9 cellular contexts compared by ENCODE assay signal in genomic region chr3:55486857-55487375, GRCh38. TPM values are rescaled to one million over a fixed set of nuclear protein-coding genes. Genes with fewer than 3 reads are reported as not detected.
A peak's percentile ranks its signal among the peaks of the same experiment; 100 is the strongest.
DNase-seq lines count a peak whose midpoint lies in the region; ATAC-seq and TF ChIP-seq lines count a peak whose summit lies in the region.
"Had no signal": no experiment of that assay in that cellular context is flagged by ENCODE, and none has a peak within 500 bp of the region (broad histone marks: within the 10 kb centered on the region; RNA-seq: fewer than 3 reads in every experiment).

WNT5A (minus strand) TSS chr3:55487306; CDS start chr3:55486985, 321 bp downstream.

- peaks cover 30% of the 10 kb centered on the region for H3K4me1 ChIP-seq in neural progenitor cell

- H3K4me3 ChIP-seq in SU-DHL-6 (ENCODE audit: insufficient read depth, low read length, poor library complexity, severe bottlenecking) (no peak within 1 kb of the TSS), fibroblast of villous mesenchyme (ENCODE audit: low read depth, low read length) (peak within 1 kb of the TSS; percentile 92), neural progenitor cell (peak within 1 kb of the TSS; percentile 74)

- H4K20me1 ChIP-seq in SU-DHL-6 (ENCODE audit: low read depth, low read length) (no peaks in the 10 kb centered on the region), neural progenitor cell (ENCODE audit: low read depth) (peaks cover 35% of the 10 kb centered on the region)

- H3K9ac ChIP-seq in SU-DHL-6 (ENCODE audit: low read length) (no peak within 1 kb of the TSS), neural progenitor cell (no peak within 1 kb of the TSS)

- H3K27ac Mint-ChIP-seq in neural progenitor cell, result peak within 1 kb of the TSS; percentile 94

- no peaks in the 10 kb centered on the region for H3K27me3 ChIP-seq in SU-DHL-6 (ENCODE audit: low read length)
- peaks cover 97% of the 10 kb centered on the region for H3K27me3 ChIP-seq in neural progenitor cell

- H3K79me2 ChIP-seq in SU-DHL-6 (ENCODE audit: insufficient read depth, low read length), result no peaks in the 10 kb centered on the region
- H3K79me2 ChIP-seq in neural progenitor cell (ENCODE audit: low read depth), result no peaks in the 10 kb centered on the region

- H3K27ac ChIP-seq in SU-DHL-6 (ENCODE audit: low read depth, low read length), result no peak within 1 kb of the TSS
- H3K27ac ChIP-seq in neural progenitor cell, result no peak within 1 kb of the TSS

- peak within 1 kb of the TSS; percentile 15 for H3K4me2 ChIP-seq in SU-DHL-6 (ENCODE audit: low read depth, low read length, poor library complexity, severe bottlenecking)
- H3K4me2 ChIP-seq in neural progenitor cell, result peak within 1 kb of the TSS; percentile 94

- no peaks in the 10 kb centered on the region for H3K9me3 ChIP-seq in SU-DHL-6 (ENCODE audit: insufficient read depth, low read length)
- no peaks in the 10 kb centered on the region for H3K9me3 ChIP-seq in neural progenitor cell (ENCODE audit: low read depth)

- no peaks in the 10 kb centered on the region for H3K9me3 Mint-ChIP-seq in neural progenitor cell

- H3K4me1 Mint-ChIP-seq in neural progenitor cell, result peaks cover 50% of the 10 kb centered on the region

- H3K36me3 Mint-ChIP-seq in neural progenitor cell, result peaks cover 4% of the 10 kb centered on the region

- H3K27me3 Mint-ChIP-seq in neural progenitor cell (ENCODE audit: insufficient read depth, low read depth), result peaks cover 32% of the 10 kb centered on the region

- peak within 1 kb of the TSS; percentile 96 for H3K4me3 Mint-ChIP-seq in neural progenitor cell

- H3K36me3 ChIP-seq in SU-DHL-6 (ENCODE audit: low read length) (no peaks in the 10 kb centered on the region), neural progenitor cell (no peaks in the 10 kb centered on the region)

- H3F3A ChIP-seq in SU-DHL-6 (ENCODE audit: insufficient read depth), result no peaks in the 10 kb centered on the region
- peaks cover 58% of the 10 kb centered on the region for H3F3A ChIP-seq in neural progenitor cell (ENCODE audit: low read depth)

- no peak within 1 kb of the TSS for H2AFZ ChIP-seq in SU-DHL-6 (ENCODE audit: low read depth, low read length, severe bottlenecking)
- peak within 1 kb of the TSS; percentile 92 for H2AFZ ChIP-seq in neural progenitor cell (replicated peaks)

- no peaks in the 10 kb centered on the region for H3K9me2 ChIP-seq in SU-DHL-6 (replicated peaks; ENCODE audit: insufficient read depth, low read length)

- no peak for ATAC-seq in HG02885 (IDR thresholded peaks at IDR 0.05; ENCODE audit: poor library complexity, unreplicated experiment)

- TF ChIP-seq CTCF in SU-DHL-6 (IDR thresholded peaks at IDR 0.05; ENCODE audit: insufficient read depth, low read length, poor library complexity, severe bottlenecking), result no peak
- no peak for TF ChIP-seq CTCF in fibroblast of villous mesenchyme (IDR thresholded peaks at IDR 0.05; ENCODE audit: insufficient read depth, low read depth, low read length)
- no peak for TF ChIP-seq CTCF in neural progenitor cell (IDR thresholded peaks at IDR 0.05)

- DNase-seq in NCI-H2196 (lab: John Stamatoyannopoulos, UW; ENCODE audit: unreplicated experiment) (peak; percentile 10), NCI-H2196 treated with DMSO at 0.1 percent for 48 hours (lab: John Stamatoyannopoulos, UW; ENCODE audit: unreplicated experiment) (no peak), fibroblast of villous mesenchyme (ENCODE audit: low read depth) (peak; percentile 66), neural progenitor cell (ENCODE audit: low spot score) (peak; percentile 82)
- no peak for DNase-seq in stimulated activated CD4-positive, alpha-beta T cell treated with anti-CD3 and anti-CD28 coated beads, Interleukin-2, amount 100 ng/mL, for 24 hours
- DNase-seq in stimulated activated CD4-positive, alpha-beta T cell treated with anti-CD3 and anti-CD28 coated beads, Interleukin-12 subunit alpha, Interleukin-12 subunit beta, amount 100 ng/mL, for 4 hours, result no peak
- DNase-seq: DND-41 had no signal

RNA-seq across cellular contexts. Expression of gene WNT5A, which starts in this region (rescaled TPM):
- total RNA-seq in fibroblast of villous mesenchyme, result 1,105 and 1,763 TPM in 2 replicates
- 3.3 and 5.5 TPM in 2 replicates for total RNA-seq in neural progenitor cell (ENCODE audit: low replicate concordance)

Comparison
In these comparisons a context has a peak if more than half of its experiments do, and no peak if none do; other contexts are left out.
1. RNA of gene WNT5A (total RNA-seq): 1,105 to 1,763 TPM in fibroblast of villous mesenchyme; 3.3 to 5.5 TPM in neural progenitor cell; every median in the first group is over 100 times any median in the second.
2. DNase-seq: peak in NCI-H2196 (single experiment), fibroblast of villous mesenchyme (single experiment) and neural progenitor cell (single experiment); none in NCI-H2196 treated with DMSO at 0.1 percent for 48 hours (single experiment), stimulated activated CD4-positive, alpha-beta T cell treated with anti-CD3 and anti-CD28 coated beads, Interleukin-2, amount 100 ng/mL, for 24 hours (0 of 2) and stimulated activated CD4-positive, alpha-beta T cell treated with anti-CD3 and anti-CD28 coated beads, Interleukin-12 subunit alpha, Interleukin-12 subunit beta, amount 100 ng/mL, for 4 hours (single experiment).